ENCODE assay signal across 21 cellular contexts in the genomic region with DNA sequence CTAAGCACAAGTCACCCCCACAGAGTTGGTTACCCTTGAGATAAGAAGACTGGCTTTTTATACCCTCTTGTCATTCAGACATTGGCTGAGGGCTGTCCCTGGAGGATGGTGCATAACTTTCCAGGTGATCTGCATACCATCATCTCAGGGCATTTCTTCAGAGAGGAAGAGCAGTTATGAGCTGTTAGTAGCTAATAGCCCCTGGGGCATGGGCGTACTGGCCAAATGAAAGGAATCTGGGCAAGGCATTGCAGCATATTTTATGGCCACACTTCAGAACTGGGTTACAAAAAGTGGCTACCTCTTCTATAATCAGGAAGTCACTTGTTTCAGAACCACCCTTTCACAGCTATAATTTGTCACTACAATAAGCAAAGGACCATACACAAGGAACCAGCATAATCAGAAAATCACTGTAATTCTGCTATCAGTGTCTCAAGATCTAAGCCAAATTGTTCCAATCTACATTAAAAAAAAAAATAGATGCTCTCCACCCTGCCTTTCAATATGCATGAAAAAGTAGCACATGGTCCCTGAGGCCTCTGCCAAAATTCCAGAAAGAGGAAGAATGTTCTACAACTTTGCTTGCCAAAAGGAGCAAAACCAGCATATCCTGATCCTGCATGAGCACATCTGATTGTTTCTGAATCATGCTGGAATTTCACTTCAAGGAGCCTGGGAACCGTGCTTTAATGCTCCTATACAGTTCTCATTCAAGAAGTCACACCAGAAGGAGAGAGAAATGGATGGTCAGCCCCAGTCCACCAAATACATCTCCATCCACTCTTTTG.
A peak's percentile ranks its signal among the peaks of the same experiment; 100 is the strongest.
DNase-seq lines count a peak whose midpoint lies in the region; ATAC-seq and TF ChIP-seq lines count a peak whose summit lies in the region.
"Had no signal": no experiment of that assay in that cellular context is flagged by ENCODE, and none has a peak within 500 bp of the region (broad histone marks: within the 10 kb centered on the region; RNA-seq: fewer than 3 reads in every experiment).

No MANE protein-coding gene starts in this region.

- no peaks in the 10 kb centered on the region for H3K27me3 ChIP-seq in RWPE2 (ENCODE audit: insufficient read depth, poor library complexity, severe bottlenecking)
- H3K27me3 ChIP-seq: upper lobe of right lung had no signal

- H3K27me3 Mint-ChIP-seq in stimulated activated naive B cell treated with anti-CD40 and anti-IgM and Interleukin-4, amounts not matched to agents 10 μg/mL and 1 μg/mL and 100 μg/mL, for 72 hours = no peaks in the 10 kb centered on the region
- H3K27me3 Mint-ChIP-seq: activated CD8-positive, alpha-beta T cell treated with anti-CD3 and anti-CD28 coated beads for 36 hours; stimulated activated memory B cell treated with anti-CD40 and anti-IgM and Interleukin-4, amounts not matched to agents 10 μg/mL and 1 μg/mL and 100 μg/mL, for 72 hours had no signal

- peaks cover 0 to 3% of the 10 kb centered on the region in 2 donors for H3K9me3 Mint-ChIP-seq in stimulated activated naive B cell treated with anti-CD40 and anti-IgM and Interleukin-4, amounts not matched to agents 10 μg/mL and 1 μg/mL and 100 μg/mL, for 72 hours
- H3K9me3 Mint-ChIP-seq: activated CD8-positive, alpha-beta T cell treated with anti-CD3 and anti-CD28 coated beads for 36 hours; activated T-helper 2 cell treated with anti-CD3 and anti-CD28 coated beads, Interferon-gamma antibody, Interleukin-2, Interleukin-4, amounts not matched to agents 10 μg/mL and 5 μg/mL and 100 μg/mL, durations not matched to agents 14 hours and 24 hours and 36 hours had no signal

- H3K27ac ChIP-seq in RWPE2 (ENCODE audit: poor library complexity, severe bottlenecking) = peak overlapping the region; percentile 69
- H3K27ac ChIP-seq: coronary artery, KMS-11, upper lobe of right lung had no signal

- no peaks in the 10 kb centered on the region; the same call in 1 of the 2 replicates for H3K36me3 ChIP-seq in RWPE2 (ENCODE audit: low read depth)
- H3K36me3 ChIP-seq: upper lobe of right lung had no signal

- no peak overlapping the region for H3K27ac Mint-ChIP-seq in stimulated activated naive B cell treated with anti-CD40 and anti-IgM and Interleukin-4, amounts not matched to agents 10 μg/mL and 1 μg/mL and 100 μg/mL, for 72 hours
- H3K27ac Mint-ChIP-seq: activated CD8-positive, alpha-beta T cell treated with anti-CD3 and anti-CD28 coated beads for 36 hours; activated T-helper 2 cell treated with anti-CD3 and anti-CD28 coated beads, Interferon-gamma antibody, Interleukin-2, Interleukin-4, amounts not matched to agents 10 μg/mL and 5 μg/mL and 100 μg/mL, durations not matched to agents 14 hours and 24 hours and 36 hours; stimulated activated memory B cell treated with anti-CD40 and anti-IgM and Interleukin-4, amounts not matched to agents 10 μg/mL and 1 μg/mL and 100 μg/mL, for 72 hours had no signal

- peaks cover 13% of the 10 kb centered on the region for H3K4me1 ChIP-seq in RWPE2 (ENCODE audit: insufficient read depth, poor library complexity, severe bottlenecking)
- H3K4me1 ChIP-seq: upper lobe of right lung had no signal

- DNase-seq in ELF-1 (ENCODE audit: low read depth, low spot score) (peak; percentile 29), RWPE2 (ENCODE audit: low spot score) (peak; percentile 66), fibroblast of gingiva (ENCODE audit: low read depth) (peak; percentile 78), renal cortical epithelial cell (ENCODE audit: low read depth) (peak; percentile 39), germinal center (ENCODE audit: low spot score) (no peak), cortex of kidney (lab: John Stamatoyannopoulos, UW) (no peak), nucleus accumbens (lab: John Stamatoyannopoulos, UW) (no peak)
- DNase-seq in stimulated activated naive B cell treated with anti-CD40 and anti-IgM and Interleukin-4, amounts not matched to agents 10 μg/mL and 1 μg/mL and 100 μg/mL, for 72 hours = no peak
- DNase-seq: activated CD8-positive, alpha-beta T cell treated with anti-CD3 and anti-CD28 coated beads for 36 hours; amniotic stem cell; DMS79 treated with DMSO at 0.1 percent for 48 hours; foreskin melanocyte; NCI-H1694; SK-N-SH; upper lobe of right lung had no signal

- no peak for TF ChIP-seq CTCF in RWPE2 (IDR thresholded peaks at IDR 0.05; ENCODE audit: poor library complexity, severe bottlenecking)

- H3K36me3 Mint-ChIP-seq in stimulated activated naive B cell treated with anti-CD40 and anti-IgM and Interleukin-4, amounts not matched to agents 10 μg/mL and 1 μg/mL and 100 μg/mL, for 72 hours = no peaks in the 10 kb centered on the region
- H3K36me3 Mint-ChIP-seq: stimulated activated memory B cell treated with anti-CD40 and anti-IgM and Interleukin-4, amounts not matched to agents 10 μg/mL and 1 μg/mL and 100 μg/mL, for 72 hours had no signal

- H3K4me1 Mint-ChIP-seq in stimulated activated naive B cell treated with anti-CD40 and anti-IgM and Interleukin-4, amounts not matched to agents 10 μg/mL and 1 μg/mL and 100 μg/mL, for 72 hours = no peaks in the 10 kb centered on the region
- H3K4me1 Mint-ChIP-seq: stimulated activated memory B cell treated with anti-CD40 and anti-IgM and Interleukin-4, amounts not matched to agents 10 μg/mL and 1 μg/mL and 100 μg/mL, for 72 hours had no signal

- H3K9me3 ChIP-seq in RWPE2 (ENCODE audit: severe bottlenecking) = no peaks in the 10 kb centered on the region
- H3K9me3 ChIP-seq: SK-N-SH, upper lobe of right lung had no signal

- ATAC-seq in RWPE2 (ENCODE audit: low read depth) = peak; percentile 88
- no peak for ATAC-seq in stimulated activated naive B cell treated with anti-CD40 and anti-IgM and Interleukin-4, amounts not matched to agents 10 μg/mL and 1 μg/mL and 100 μg/mL, for 72 hours (replicated peaks)
- ATAC-seq: activated CD8-positive, alpha-beta T cell treated with anti-CD3 and anti-CD28 coated beads for 36 hours; GM12878; stimulated activated memory B cell treated with anti-CD40 and anti-IgM and Interleukin-4, amounts not matched to agents 10 μg/mL and 1 μg/mL and 100 μg/mL, for 72 hours; upper lobe of right lung had no signal

- H3K4me3 Mint-ChIP-seq in stimulated activated naive B cell treated with anti-CD40 and anti-IgM and Interleukin-4, amounts not matched to agents 10 μg/mL and 1 μg/mL and 100 μg/mL, for 72 hours = no peak overlapping the region
- H3K4me3 Mint-ChIP-seq: activated CD8-positive, alpha-beta T cell treated with anti-CD3 and anti-CD28 coated beads for 36 hours; stimulated activated memory B cell treated with anti-CD40 and anti-IgM and Interleukin-4, amounts not matched to agents 10 μg/mL and 1 μg/mL and 100 μg/mL, for 72 hours had no signal

- no peak overlapping the region for H3K4me3 ChIP-seq in RWPE2 (ENCODE audit: severe bottlenecking)
- H3K4me3 ChIP-seq: coronary artery, GM12878, lung, upper lobe of right lung had no signal

Comparison
In these comparisons a context has a peak if more than half of its experiments do, and no peak if none do; other contexts are left out.
1. DNase-seq: peak in ELF-1 (single experiment), RWPE2 (single experiment), fibroblast of gingiva (single experiment) and renal cortical epithelial cell (single experiment); none in germinal center (single experiment), cortex of kidney (single experiment), nucleus accumbens (0 of 56) and stimulated activated naive B cell treated with anti-CD40 and anti-IgM and Interleukin-4, amounts not matched to agents 10 μg/mL and 1 μg/mL and 100 μg/mL, for 72 hours (single experiment).